Comparison of ENCODE assay signal across 12 cellular contexts in genomic region chr1:153390938-153391710, GRCh38. TPM values are rescaled to one million over a fixed set of nuclear protein-coding genes. Genes with fewer than 3 reads are reported as not detected.
DNase-seq lines count a peak whose midpoint lies in the region; ATAC-seq, FAIRE-seq and TF ChIP-seq lines count a peak whose summit lies in the region.
"Had no signal": no experiment of that assay in that cellular context is flagged by ENCODE, and none has a peak within 500 bp of the region (broad histone marks: within the 10 kb centered on the region; RNA-seq: fewer than 3 reads in every experiment).

S100A8 (minus strand) TSS chr1:153391073; CDS start chr1:153390535, 538 bp downstream.

- no peak within 1 kb of the TSS for H3K27ac Mint-ChIP-seq in natural killer cell
- peak within 1 kb of the TSS in 1 of 2 donors; percentile 60 for H3K27ac Mint-ChIP-seq in natural killer cell treated with Interleukin-12 subunit alpha and Interleukin-12 subunit beta and Interleukin-15 and Interleukin-18, amount 100 ng/mL, for 72 hours
- no peak within 1 kb of the TSS for H3K27ac Mint-ChIP-seq in naive B cell
- no peak within 1 kb of the TSS for H3K27ac Mint-ChIP-seq in glutamatergic neuron (ENCODE audit: unreplicated experiment)

- intact Hi-C loops in natural killer cell (cut with micrococcal nuclease): no loop called here

- no peak for ATAC-seq in natural killer cell
- no peak for ATAC-seq in natural killer cell treated with Interleukin-12 subunit alpha and Interleukin-12 subunit beta and Interleukin-15 and Interleukin-18, amount 100 ng/mL, for 72 hours
- no peak for ATAC-seq in naive B cell (ENCODE audit: low read depth in 2 of 2)
- no peak for ATAC-seq in HG03378 (IDR thresholded peaks at IDR 0.05; ENCODE audit: unreplicated experiment)
- ATAC-seq in HG02885 (IDR thresholded peaks at IDR 0.05; ENCODE audit: poor library complexity, unreplicated experiment): no peak

- H3K4me1 Mint-ChIP-seq in natural killer cell (no peaks in the 10 kb centered on the region), naive B cell (no peaks in the 10 kb centered on the region), glutamatergic neuron (ENCODE audit: low read depth, unreplicated experiment) (peaks cover 8% of the 10 kb centered on the region)
- H3K4me1 Mint-ChIP-seq in natural killer cell treated with Interleukin-12 subunit alpha and Interleukin-12 subunit beta and Interleukin-15 and Interleukin-18, amount 100 ng/mL, for 72 hours (ENCODE audit: low read depth in 2 of 2): peaks cover 3 to 7% of the 10 kb centered on the region in 2 donors

- peaks cover 20 to 22% of the 10 kb centered on the region in 2 donors for H3K27me3 Mint-ChIP-seq in natural killer cell (ENCODE audit: low read depth in 2 of 2)
- peaks cover 24 to 35% of the 10 kb centered on the region in 2 donors for H3K27me3 Mint-ChIP-seq in natural killer cell treated with Interleukin-12 subunit alpha and Interleukin-12 subunit beta and Interleukin-15 and Interleukin-18, amount 100 ng/mL, for 72 hours
- peaks cover 23 to 62% (median 55%) of the 10 kb centered on the region in 3 donors for H3K27me3 Mint-ChIP-seq in naive B cell
- H3K27me3 Mint-ChIP-seq in glutamatergic neuron (ENCODE audit: unreplicated experiment): peaks cover 13% of the 10 kb centered on the region

- TF ChIP-seq CTCF in natural killer cell (IDR thresholded peaks at IDR 0.05) (no peak), glutamatergic neuron (IDR thresholded peaks at IDR 0.05; ENCODE audit: partially characterized antibody, unreplicated experiment) (no peak)

- H3K4me3 Mint-ChIP-seq in natural killer cell (no peak within 1 kb of the TSS), naive B cell (no peak within 1 kb of the TSS), glutamatergic neuron (ENCODE audit: unreplicated experiment) (no peak within 1 kb of the TSS)
- no peak within 1 kb of the TSS for H3K4me3 Mint-ChIP-seq in natural killer cell treated with Interleukin-12 subunit alpha and Interleukin-12 subunit beta and Interleukin-15 and Interleukin-18, amount 100 ng/mL, for 72 hours

- no peaks in the 10 kb centered on the region for H3K9me3 Mint-ChIP-seq in natural killer cell
- no peaks in the 10 kb centered on the region for H3K9me3 Mint-ChIP-seq in natural killer cell treated with Interleukin-12 subunit alpha and Interleukin-12 subunit beta and Interleukin-15 and Interleukin-18, amount 100 ng/mL, for 72 hours
- H3K9me3 Mint-ChIP-seq in naive B cell: no peaks in the 10 kb centered on the region
- no peaks in the 10 kb centered on the region for H3K9me3 Mint-ChIP-seq in glutamatergic neuron (ENCODE audit: unreplicated experiment)

- H3K36me3 Mint-ChIP-seq in natural killer cell (no peaks in the 10 kb centered on the region), naive B cell (no peaks in the 10 kb centered on the region), glutamatergic neuron (ENCODE audit: unreplicated experiment) (no peaks in the 10 kb centered on the region)
- H3K36me3 Mint-ChIP-seq in natural killer cell treated with Interleukin-12 subunit alpha and Interleukin-12 subunit beta and Interleukin-15 and Interleukin-18, amount 100 ng/mL, for 72 hours: no peaks in the 10 kb centered on the region

- no peak within 1 kb of the TSS for H3K27ac ChIP-seq in epithelial cell of prostate

- DNase-seq in natural killer cell (no peak), epithelial cell of prostate (ENCODE audit: low read depth, low spot score) (peak; percentile 44), naive B cell (no peak), frontal cortex (ENCODE audit: low spot score in 2 of 2) (no peak), glutamatergic neuron (no peak)
- DNase-seq in natural killer cell treated with Interleukin-12 subunit alpha and Interleukin-12 subunit beta and Interleukin-15 and Interleukin-18, amount 100 ng/mL, for 72 hours (ENCODE audit: low spot score): no peak
- DNase-seq: activated naive CD4-positive, alpha-beta T cell treated with Interleukin-2 at 50 U/mL for 16 hours; NCI-H2171 treated with DMSO at 0.1 percent for 48 hours had no signal

- FAIRE-seq in frontal cortex (lab: Jason Lieb, UNC): no peak
- FAIRE-seq: TTC549 had no signal

RNA-seq across cellular contexts. Expression of gene S100A8, which starts in this region (rescaled TPM):
- total RNA-seq in natural killer cell (100 to 1,000 TPM in 1 of 3 donors, 10 to 100 TPM in 1, 1 to 10 TPM in 1; 1.8 to 220 (median 75.8) TPM), frontal cortex (7.3 TPM), glutamatergic neuron (ENCODE audit: unreplicated experiment) (not detected)
- total RNA-seq in natural killer cell treated with Interleukin-12 subunit alpha and Interleukin-12 subunit beta and Interleukin-15 and Interleukin-18, amount 100 ng/mL, for 72 hours: 1 to 10 TPM in 1 of 2 donors, not detected in 1; 1.8 TPM
- polyA plus RNA-seq in naive B cell (ENCODE audit: low read depth in 6 of 6): 100 to 1,000 TPM in 1 of 6 donors, 10 to 100 TPM in 4, 1 to 10 TPM in 1; 6.3 to 131 (median 36.3) TPM
- total RNA-seq: epithelial cell of proximal tubule had no signal
